16 cellular contexts compared by ENCODE assay signal in genomic region chr11:10597877-10598341, GRCh38. TPM values are rescaled to one million over a fixed set of nuclear protein-coding genes. Genes with fewer than 3 reads are reported as not detected.
DNase-seq lines count a peak whose midpoint lies in the region; ATAC-seq lines count a peak whose summit lies in the region.
"Had no signal": no experiment of that assay in that cellular context is flagged by ENCODE, and none has a peak within 500 bp of the region (broad histone marks: within the 10 kb centered on the region; RNA-seq: fewer than 3 reads in every experiment).

No MANE protein-coding gene starts in this region.

- H3K27me3 Mint-ChIP-seq in CD8-positive, alpha-beta memory T cell = peaks cover 2 to 20% of the 10 kb centered on the region in 2 donors
- peaks cover 3% of the 10 kb centered on the region for H3K27me3 Mint-ChIP-seq in activated naive CD4-positive, alpha-beta T cell treated with anti-CD3 and anti-CD28 coated beads for 36 hours (ENCODE audit: low read depth)

- CTCF ChIA-PET in CD8-positive, alpha-beta memory T cell (lab: Charles Lee) = no interaction called here
- CTCF ChIA-PET in activated naive CD4-positive, alpha-beta T cell treated with anti-CD3 and anti-CD28 coated beads for 36 hours (lab: Charles Lee) = no interaction called here

- H3K9me3 ChIP-seq in CD8-positive, alpha-beta memory T cell (ENCODE audit: low read length) = no peaks in the 10 kb centered on the region
- H3K9me3 ChIP-seq: BE2C, pancreas, vagina had no signal

- H3K4me1 Mint-ChIP-seq in CD8-positive, alpha-beta memory T cell = no peaks in the 10 kb centered on the region
- no peaks in the 10 kb centered on the region for H3K4me1 Mint-ChIP-seq in activated naive CD4-positive, alpha-beta T cell treated with anti-CD3 and anti-CD28 coated beads for 36 hours (ENCODE audit: low read depth)
- H3K4me1 Mint-ChIP-seq: activated naive CD8-positive, alpha-beta T cell treated with anti-CD3 and anti-CD28 coated beads, Interleukin-2, amount 10 ng/mL, durations not matched to agents 7 days and 5 days had no signal

- no peaks in the 10 kb centered on the region for H3K4me1 ChIP-seq in CD8-positive, alpha-beta memory T cell (ENCODE audit: insufficient read depth, low read length)
- H3K4me1 ChIP-seq: BE2C, pancreas had no signal

- H3K36me3 Mint-ChIP-seq in CD8-positive, alpha-beta memory T cell = no peaks in the 10 kb centered on the region
- no peaks in the 10 kb centered on the region for H3K36me3 Mint-ChIP-seq in activated naive CD4-positive, alpha-beta T cell treated with anti-CD3 and anti-CD28 coated beads for 36 hours (ENCODE audit: low read depth)
- H3K36me3 Mint-ChIP-seq: activated naive CD8-positive, alpha-beta T cell treated with anti-CD3 and anti-CD28 coated beads, Interleukin-2, amount 10 ng/mL, durations not matched to agents 7 days and 5 days had no signal

- POLR2A ChIA-PET in CD8-positive, alpha-beta memory T cell (lab: Charles Lee) = no interaction called here

- no peak overlapping the region for H3K4me3 Mint-ChIP-seq in CD8-positive, alpha-beta memory T cell
- no peak overlapping the region for H3K4me3 Mint-ChIP-seq in activated naive CD4-positive, alpha-beta T cell treated with anti-CD3 and anti-CD28 coated beads for 36 hours
- H3K4me3 Mint-ChIP-seq: activated naive CD8-positive, alpha-beta T cell treated with anti-CD3 and anti-CD28 coated beads, Interleukin-2, amount 10 ng/mL, durations not matched to agents 7 days and 5 days had no signal

- no peaks in the 10 kb centered on the region for H3K27me3 ChIP-seq in CD8-positive, alpha-beta memory T cell (ENCODE audit: insufficient read depth, low read length, poor library complexity, severe bottlenecking)
- H3K27me3 ChIP-seq: BE2C, pancreas, vagina had no signal

- intact Hi-C loops in sciatic nerve (cut with DNase I) = no loop called here
- intact Hi-C loops in activated naive CD4-positive, alpha-beta T cell treated with anti-CD3 and anti-CD28 coated beads for 36 hours (cut with micrococcal nuclease) = no loop called here

- no peaks in the 10 kb centered on the region for H3K36me3 ChIP-seq in CD8-positive, alpha-beta memory T cell (ENCODE audit: insufficient read depth, low read length)
- H3K36me3 ChIP-seq: BE2C, pancreas, vagina had no signal

- H3K27ac Mint-ChIP-seq in CD8-positive, alpha-beta memory T cell = no peak overlapping the region
- no peak overlapping the region for H3K27ac Mint-ChIP-seq in activated naive CD4-positive, alpha-beta T cell treated with anti-CD3 and anti-CD28 coated beads for 36 hours
- H3K27ac Mint-ChIP-seq: activated naive CD8-positive, alpha-beta T cell treated with anti-CD3 and anti-CD28 coated beads, Interleukin-2, amount 10 ng/mL, durations not matched to agents 7 days and 5 days had no signal

- H3K4me3 ChIP-seq in CD8-positive, alpha-beta memory T cell (ENCODE audit: low read length) = no peak overlapping the region
- H3K4me3 ChIP-seq: pancreas, vagina had no signal

- ATAC-seq in sciatic nerve = peak; percentile 80
- ATAC-seq: activated CD4-positive, CD25-positive, alpha-beta regulatory T cell treated with anti-CD3 and anti-CD28 coated beads, Interleukin-2, amount 50 U/mL, for 24 hours had no signal

- H3K9me3 Mint-ChIP-seq in CD8-positive, alpha-beta memory T cell = peaks cover 0 to 7% (median 0%) of the 10 kb centered on the region in 5 donors
- peaks cover 2% of the 10 kb centered on the region for H3K9me3 Mint-ChIP-seq in activated naive CD4-positive, alpha-beta T cell treated with anti-CD3 and anti-CD28 coated beads for 36 hours
- H3K9me3 Mint-ChIP-seq: activated naive CD8-positive, alpha-beta T cell treated with anti-CD3 and anti-CD28 coated beads, Interleukin-2, amount 10 ng/mL, durations not matched to agents 7 days and 5 days had no signal

- no peak for DNase-seq in CD8-positive, alpha-beta memory T cell
- DNase-seq in OCI-M1 (lab: John Stamatoyannopoulos, UW) = peak; percentile 64
- peak; percentile 18 for DNase-seq in foreskin melanocyte
- no peak for DNase-seq in sciatic nerve (ENCODE audit: low spot score)
- DNase-seq in activated naive CD4-positive, alpha-beta T cell treated with anti-CD3 and anti-CD28 coated beads for 36 hours = no peak
- DNase-seq in activated CD8-positive, alpha-beta memory T cell treated with anti-CD3 and anti-CD28 coated beads, Interleukin-2, amount 50 U/mL, for 48 hours = no peak
- DNase-seq in NCI-H146 treated with DMSO at 0.1 percent for 48 hours (lab: John Stamatoyannopoulos, UW; ENCODE audit: unreplicated experiment) = no peak
- no peak for DNase-seq in iPS-NIHi7 (ENCODE audit: extremely low spot score)
- DNase-seq: activated naive CD8-positive, alpha-beta T cell treated with anti-CD3 and anti-CD28 coated beads, Interleukin-2, amount 10 ng/mL, durations not matched to agents 7 days and 5 days; BE2C; Karpas-422; NCI-H2081; pancreas had no signal

- peak overlapping the region; percentile 12 for H3K27ac ChIP-seq in CD8-positive, alpha-beta memory T cell (ENCODE audit: low read depth, low read length)
- H3K27ac ChIP-seq: pancreas, vagina had no signal

RNA-seq across cellular contexts. Expression of gene LYVE1, which starts 29.4 kb away (rescaled TPM):
- not detected for total RNA-seq in CD8-positive, alpha-beta memory T cell
- not detected for polyA plus RNA-seq in CD8-positive, alpha-beta memory T cell
- total RNA-seq in sciatic nerve = 48.4 TPM
- total RNA-seq in activated naive CD4-positive, alpha-beta T cell treated with anti-CD3 and anti-CD28 coated beads for 36 hours = not detected
- total RNA-seq: activated naive CD8-positive, alpha-beta T cell treated with anti-CD3 and anti-CD28 coated beads, Interleukin-2, amount 10 ng/mL, durations not matched to agents 7 days and 5 days; Daoy had no signal

RNA-seq across cellular contexts. Expression of gene RNF141, which starts 56.9 kb away (rescaled TPM):
- 10 to 100 TPM; 19.6 to 20.0 TPM for total RNA-seq in CD8-positive, alpha-beta memory T cell
- polyA plus RNA-seq in CD8-positive, alpha-beta memory T cell = 19.2 TPM
- 84.7 TPM for total RNA-seq in sciatic nerve
- 10 to 100 TPM; 20.9 to 21.8 TPM for total RNA-seq in activated naive CD4-positive, alpha-beta T cell treated with anti-CD3 and anti-CD28 coated beads for 36 hours

Comparison
In these comparisons a context has a peak if more than half of its experiments do, and no peak if none do; other contexts are left out.
1. DNase-seq: peak in OCI-M1 (single experiment) and foreskin melanocyte (single experiment); none in CD8-positive, alpha-beta memory T cell (0 of 5), sciatic nerve (single experiment), activated naive CD4-positive, alpha-beta T cell treated with anti-CD3 and anti-CD28 coated beads for 36 hours (single experiment), activated CD8-positive, alpha-beta memory T cell treated with anti-CD3 and anti-CD28 coated beads, Interleukin-2, amount 50 U/mL, for 48 hours (single experiment), NCI-H146 treated with DMSO at 0.1 percent for 48 hours (single experiment) and iPS-NIHi7 (single experiment).
2. RNA of gene LYVE1, which starts 29.4 kb away (total RNA-seq): 48.4 TPM in sciatic nerve (single experiment); not detected in CD8-positive, alpha-beta memory T cell and not detected in activated naive CD4-positive, alpha-beta T cell treated with anti-CD3 and anti-CD28 coated beads for 36 hours; every median in the first group is over 10 times any median in the second.